ENCODE assay signal across 1 cellular context in the genomic region with DNA sequence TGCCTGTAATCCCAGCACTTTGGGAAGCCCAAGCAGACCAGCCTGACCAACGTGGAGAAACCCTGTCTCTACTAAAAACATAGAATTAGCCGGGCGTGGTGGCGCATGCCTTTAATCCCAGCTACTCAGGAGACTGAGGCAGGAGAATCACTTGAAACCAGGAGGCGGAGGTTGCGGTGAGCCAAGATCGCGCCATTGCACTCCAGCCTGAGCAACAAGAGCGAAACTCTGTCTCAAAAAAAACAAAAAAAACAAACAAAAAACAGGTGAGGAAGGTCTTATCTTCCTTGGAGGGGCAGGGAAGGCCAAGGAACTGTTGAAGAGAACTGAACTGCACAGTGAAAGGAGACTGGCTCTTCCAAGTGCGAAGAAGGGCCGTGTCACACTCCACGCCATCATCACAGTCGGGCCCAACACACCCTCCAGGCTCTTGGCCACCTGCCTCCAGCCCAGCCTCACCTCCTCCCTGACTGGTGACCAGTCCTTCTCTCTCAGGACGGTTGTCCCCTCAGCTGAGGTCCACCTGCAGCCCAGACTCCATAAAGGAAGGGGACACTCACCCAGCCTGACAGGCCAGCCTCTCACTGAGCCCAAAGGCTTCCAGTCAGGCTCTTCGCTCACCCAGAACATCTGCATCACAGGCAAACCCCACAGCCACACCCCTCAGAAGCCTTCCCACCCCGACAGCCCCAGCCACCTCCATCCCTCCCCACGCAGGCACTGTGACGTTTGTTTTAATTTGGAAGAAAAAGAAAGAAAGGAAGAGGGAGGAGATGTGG.
TF ChIP-seq lines count a peak whose summit lies in the region.

No MANE protein-coding gene starts in this region.

TF ChIP-seq in GM12878, 131 proteins besides CTCF, POLR2A, EP300 and RAD21 (continued from another document and continues in another):
- TF ChIP-seq, protein P1, sequence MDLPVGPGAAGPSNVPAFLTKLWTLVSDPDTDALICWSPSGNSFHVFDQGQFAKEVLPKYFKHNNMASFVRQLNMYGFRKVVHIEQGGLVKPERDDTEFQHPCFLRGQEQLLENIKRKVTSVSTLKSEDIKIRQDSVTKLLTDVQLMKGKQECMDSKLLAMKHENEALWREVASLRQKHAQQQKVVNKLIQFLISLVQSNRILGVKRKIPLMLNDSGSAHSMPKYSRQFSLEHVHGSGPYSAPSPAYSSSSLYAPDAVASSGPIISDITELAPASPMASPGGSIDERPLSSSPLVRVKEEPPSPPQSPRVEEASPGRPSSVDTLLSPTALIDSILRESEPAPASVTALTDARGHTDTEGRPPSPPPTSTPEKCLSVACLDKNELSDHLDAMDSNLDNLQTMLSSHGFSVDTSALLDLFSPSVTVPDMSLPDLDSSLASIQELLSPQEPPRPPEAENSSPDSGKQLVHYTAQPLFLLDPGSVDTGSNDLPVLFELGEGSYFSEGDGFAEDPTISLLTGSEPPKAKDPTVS (IDR thresholded peaks at IDR 0.05; ENCODE audit: low read depth, low read length) = no peak
- TF ChIP-seq TCF12 (IDR thresholded peaks at IDR 0.05; ENCODE audit: low read depth, low read length) (no peak), MEF2A (IDR thresholded peaks at IDR 0.05; ENCODE audit: insufficient read depth, low read depth, low read length) (no peak), KAT2A (conservative IDR thresholded peaks at IDR 0.05; ENCODE audit: control insufficient read depth, low read depth, low read length) (no peak), BCL11A (IDR thresholded peaks at IDR 0.05; ENCODE audit: low read depth, low read length) (no peak), CHD1 (IDR thresholded peaks at IDR 0.05; ENCODE audit: low read depth, low read length) (no peak), SIX5 (IDR thresholded peaks at IDR 0.05; ENCODE audit: low read depth, low read length, severe bottlenecking) (no peak), RB1 (IDR thresholded peaks at IDR 0.05; ENCODE audit: borderline replicate concordance) (no peak), SMC3 (IDR thresholded peaks at IDR 0.05; ENCODE audit: borderline replicate concordance, low read length) (no peak), ZBED1 (IDR thresholded peaks at IDR 0.05; ENCODE audit: borderline replicate concordance) (no peak), ZZZ3 (IDR thresholded peaks at IDR 0.05; ENCODE audit: control insufficient read depth, insufficient read length, low read depth) (no peak), SMAD5 (IDR thresholded peaks at IDR 0.05; ENCODE audit: low read depth) (no peak), KLF5 (IDR thresholded peaks at IDR 0.05; ENCODE audit: partially characterized antibody) (no peak), BACH1 (IDR thresholded peaks at IDR 0.05; ENCODE audit: borderline replicate concordance) (peak; percentile 40; the same call in 1 of the 2 replicates), POLR2AphosphoS5 (IDR thresholded peaks at IDR 0.05; ENCODE audit: low read length) (peak; percentile 73; the same call in 1 of the 2 replicates), NFIC (IDR thresholded peaks at IDR 0.05; ENCODE audit: low read depth, low read length) (no peak), SUPT20H (IDR thresholded peaks at IDR 0.05; ENCODE audit: borderline replicate concordance, control insufficient read depth, low read depth, low read length) (no peak), HDAC2 (IDR thresholded peaks at IDR 0.05) (no peak), POLR2AphosphoS2 (IDR thresholded peaks at IDR 0.05; ENCODE audit: low read depth, low read length) (peak; percentile 53; the same call in 1 of the 2 replicates), HDGF (IDR thresholded peaks at IDR 0.05) (peak; percentile 55; the same call in 1 of the 2 replicates), YBX1 (IDR thresholded peaks at IDR 0.05) (no peak), MTA3 (IDR thresholded peaks at IDR 0.05; ENCODE audit: borderline replicate concordance, low read length) (no peak), JUND (IDR thresholded peaks at IDR 0.05; ENCODE audit: low read depth, low read length) (no peak), NR2C2 (IDR thresholded peaks at IDR 0.05; ENCODE audit: borderline replicate concordance, control insufficient read depth, insufficient read length, low read depth) (no peak), IRF4 (IDR thresholded peaks at IDR 0.05; ENCODE audit: low read depth, low read length) (no peak), FOXK2 (IDR thresholded peaks at IDR 0.05) (no peak), IKZF2 (IDR thresholded peaks at IDR 0.05) (peak in 1 of 2 experiments; percentile 25; a peak in 1 of 4 replicates), JUNB (IDR thresholded peaks at IDR 0.05) (no peak), NBN (IDR thresholded peaks at IDR 0.05) (no peak; the same call in 1 of the 2 replicates), SP1 (IDR thresholded peaks at IDR 0.05; ENCODE audit: low read depth, low read length) (no peak), CBX5 (IDR thresholded peaks at IDR 0.05; ENCODE audit: low read depth) (no peak), TAF1 (IDR thresholded peaks at IDR 0.05; ENCODE audit: borderline replicate concordance, low read depth, low read length) (no peak), TBL1XR1 (IDR thresholded peaks at IDR 0.05; ENCODE audit: low read depth, low read length) (0 out of 2 replicates have a peak, but pooled peaks have one; percentile 38), SREBF1 (IDR thresholded peaks at IDR 0.05; ENCODE audit: low read length) (0 out of 2 replicates have a peak, but pooled peaks have one; percentile 20), FOXM1 (IDR thresholded peaks at IDR 0.05; ENCODE audit: low read depth, low read length) (no peak), STAT3 (IDR thresholded peaks at IDR 0.05; ENCODE audit: low read depth, low read length) (no peak), FOS (IDR thresholded peaks at IDR 0.05; ENCODE audit: borderline replicate concordance, extremely low read depth, insufficient read length) (no peak), RUNX3 (IDR thresholded peaks at IDR 0.05; ENCODE audit: low read length) (no peak), DPF2 (IDR thresholded peaks at IDR 0.05) (no peak; the same call in 1 of the 2 replicates), YY1 (IDR thresholded peaks at IDR 0.05; ENCODE audit: low read depth, low read length) (no peak)
- TF ChIP-seq, protein P2, sequence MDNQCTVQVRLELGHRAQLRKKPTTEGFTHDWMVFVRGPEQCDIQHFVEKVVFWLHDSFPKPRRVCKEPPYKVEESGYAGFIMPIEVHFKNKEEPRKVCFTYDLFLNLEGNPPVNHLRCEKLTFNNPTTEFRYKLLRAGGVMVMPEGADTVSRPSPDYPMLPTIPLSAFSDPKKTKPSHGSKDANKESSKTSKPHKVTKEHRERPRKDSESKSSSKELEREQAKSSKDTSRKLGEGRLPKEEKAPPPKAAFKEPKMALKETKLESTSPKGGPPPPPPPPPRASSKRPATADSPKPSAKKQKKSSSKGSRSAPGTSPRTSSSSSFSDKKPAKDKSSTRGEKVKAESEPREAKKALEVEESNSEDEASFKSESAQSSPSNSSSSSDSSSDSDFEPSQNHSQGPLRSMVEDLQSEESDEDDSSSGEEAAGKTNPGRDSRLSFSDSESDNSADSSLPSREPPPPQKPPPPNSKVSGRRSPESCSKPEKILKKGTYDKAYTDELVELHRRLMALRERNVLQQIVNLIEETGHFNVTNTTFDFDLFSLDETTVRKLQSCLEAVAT (IDR thresholded peaks at IDR 0.05) = peak; percentile 98
- TF ChIP-seq, protein P3, sequence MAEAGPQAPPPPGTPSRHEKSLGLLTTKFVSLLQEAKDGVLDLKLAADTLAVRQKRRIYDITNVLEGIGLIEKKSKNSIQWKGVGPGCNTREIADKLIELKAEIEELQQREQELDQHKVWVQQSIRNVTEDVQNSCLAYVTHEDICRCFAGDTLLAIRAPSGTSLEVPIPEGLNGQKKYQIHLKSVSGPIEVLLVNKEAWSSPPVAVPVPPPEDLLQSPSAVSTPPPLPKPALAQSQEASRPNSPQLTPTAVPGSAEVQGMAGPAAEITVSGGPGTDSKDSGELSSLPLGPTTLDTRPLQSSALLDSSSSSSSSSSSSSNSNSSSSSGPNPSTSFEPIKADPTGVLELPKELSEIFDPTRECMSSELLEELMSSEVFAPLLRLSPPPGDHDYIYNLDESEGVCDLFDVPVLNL (IDR thresholded peaks at IDR 0.05; ENCODE audit: low read depth, low read length) = no peak
- TF ChIP-seq, protein P4, sequence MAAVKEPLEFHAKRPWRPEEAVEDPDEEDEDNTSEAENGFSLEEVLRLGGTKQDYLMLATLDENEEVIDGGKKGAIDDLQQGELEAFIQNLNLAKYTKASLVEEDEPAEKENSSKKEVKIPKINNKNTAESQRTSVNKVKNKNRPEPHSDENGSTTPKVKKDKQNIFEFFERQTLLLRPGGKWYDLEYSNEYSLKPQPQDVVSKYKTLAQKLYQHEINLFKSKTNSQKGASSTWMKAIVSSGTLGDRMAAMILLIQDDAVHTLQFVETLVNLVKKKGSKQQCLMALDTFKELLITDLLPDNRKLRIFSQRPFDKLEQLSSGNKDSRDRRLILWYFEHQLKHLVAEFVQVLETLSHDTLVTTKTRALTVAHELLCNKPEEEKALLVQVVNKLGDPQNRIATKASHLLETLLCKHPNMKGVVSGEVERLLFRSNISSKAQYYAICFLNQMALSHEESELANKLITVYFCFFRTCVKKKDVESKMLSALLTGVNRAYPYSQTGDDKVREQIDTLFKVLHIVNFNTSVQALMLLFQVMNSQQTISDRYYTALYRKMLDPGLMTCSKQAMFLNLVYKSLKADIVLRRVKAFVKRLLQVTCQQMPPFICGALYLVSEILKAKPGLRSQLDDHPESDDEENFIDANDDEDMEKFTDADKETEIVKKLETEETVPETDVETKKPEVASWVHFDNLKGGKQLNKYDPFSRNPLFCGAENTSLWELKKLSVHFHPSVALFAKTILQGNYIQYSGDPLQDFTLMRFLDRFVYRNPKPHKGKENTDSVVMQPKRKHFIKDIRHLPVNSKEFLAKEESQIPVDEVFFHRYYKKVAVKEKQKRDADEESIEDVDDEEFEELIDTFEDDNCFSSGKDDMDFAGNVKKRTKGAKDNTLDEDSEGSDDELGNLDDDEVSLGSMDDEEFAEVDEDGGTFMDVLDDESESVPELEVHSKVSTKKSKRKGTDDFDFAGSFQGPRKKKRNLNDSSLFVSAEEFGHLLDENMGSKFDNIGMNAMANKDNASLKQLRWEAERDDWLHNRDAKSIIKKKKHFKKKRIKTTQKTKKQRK (IDR thresholded peaks at IDR 0.05; ENCODE audit: low read depth, low read length) = no peak
- TF ChIP-seq, protein P5, sequence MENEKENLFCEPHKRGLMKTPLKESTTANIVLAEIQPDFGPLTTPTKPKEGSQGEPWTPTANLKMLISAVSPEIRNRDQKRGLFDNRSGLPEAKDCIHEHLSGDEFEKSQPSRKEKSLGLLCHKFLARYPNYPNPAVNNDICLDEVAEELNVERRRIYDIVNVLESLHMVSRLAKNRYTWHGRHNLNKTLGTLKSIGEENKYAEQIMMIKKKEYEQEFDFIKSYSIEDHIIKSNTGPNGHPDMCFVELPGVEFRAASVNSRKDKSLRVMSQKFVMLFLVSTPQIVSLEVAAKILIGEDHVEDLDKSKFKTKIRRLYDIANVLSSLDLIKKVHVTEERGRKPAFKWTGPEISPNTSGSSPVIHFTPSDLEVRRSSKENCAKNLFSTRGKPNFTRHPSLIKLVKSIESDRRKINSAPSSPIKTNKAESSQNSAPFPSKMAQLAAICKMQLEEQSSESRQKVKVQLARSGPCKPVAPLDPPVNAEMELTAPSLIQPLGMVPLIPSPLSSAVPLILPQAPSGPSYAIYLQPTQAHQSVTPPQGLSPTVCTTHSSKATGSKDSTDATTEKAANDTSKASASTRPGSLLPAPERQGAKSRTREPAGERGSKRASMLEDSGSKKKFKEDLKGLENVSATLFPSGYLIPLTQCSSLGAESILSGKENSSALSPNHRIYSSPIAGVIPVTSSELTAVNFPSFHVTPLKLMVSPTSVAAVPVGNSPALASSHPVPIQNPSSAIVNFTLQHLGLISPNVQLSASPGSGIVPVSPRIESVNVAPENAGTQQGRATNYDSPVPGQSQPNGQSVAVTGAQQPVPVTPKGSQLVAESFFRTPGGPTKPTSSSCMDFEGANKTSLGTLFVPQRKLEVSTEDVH (IDR thresholded peaks at IDR 0.05; ENCODE audit: low read depth, partially characterized antibody) = no peak
- TF ChIP-seq, protein P6, sequence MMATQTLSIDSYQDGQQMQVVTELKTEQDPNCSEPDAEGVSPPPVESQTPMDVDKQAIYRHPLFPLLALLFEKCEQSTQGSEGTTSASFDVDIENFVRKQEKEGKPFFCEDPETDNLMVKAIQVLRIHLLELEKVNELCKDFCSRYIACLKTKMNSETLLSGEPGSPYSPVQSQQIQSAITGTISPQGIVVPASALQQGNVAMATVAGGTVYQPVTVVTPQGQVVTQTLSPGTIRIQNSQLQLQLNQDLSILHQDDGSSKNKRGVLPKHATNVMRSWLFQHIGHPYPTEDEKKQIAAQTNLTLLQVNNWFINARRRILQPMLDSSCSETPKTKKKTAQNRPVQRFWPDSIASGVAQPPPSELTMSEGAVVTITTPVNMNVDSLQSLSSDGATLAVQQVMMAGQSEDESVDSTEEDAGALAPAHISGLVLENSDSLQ (IDR thresholded peaks at IDR 0.05) = no peak
- TF ChIP-seq, protein P7, sequence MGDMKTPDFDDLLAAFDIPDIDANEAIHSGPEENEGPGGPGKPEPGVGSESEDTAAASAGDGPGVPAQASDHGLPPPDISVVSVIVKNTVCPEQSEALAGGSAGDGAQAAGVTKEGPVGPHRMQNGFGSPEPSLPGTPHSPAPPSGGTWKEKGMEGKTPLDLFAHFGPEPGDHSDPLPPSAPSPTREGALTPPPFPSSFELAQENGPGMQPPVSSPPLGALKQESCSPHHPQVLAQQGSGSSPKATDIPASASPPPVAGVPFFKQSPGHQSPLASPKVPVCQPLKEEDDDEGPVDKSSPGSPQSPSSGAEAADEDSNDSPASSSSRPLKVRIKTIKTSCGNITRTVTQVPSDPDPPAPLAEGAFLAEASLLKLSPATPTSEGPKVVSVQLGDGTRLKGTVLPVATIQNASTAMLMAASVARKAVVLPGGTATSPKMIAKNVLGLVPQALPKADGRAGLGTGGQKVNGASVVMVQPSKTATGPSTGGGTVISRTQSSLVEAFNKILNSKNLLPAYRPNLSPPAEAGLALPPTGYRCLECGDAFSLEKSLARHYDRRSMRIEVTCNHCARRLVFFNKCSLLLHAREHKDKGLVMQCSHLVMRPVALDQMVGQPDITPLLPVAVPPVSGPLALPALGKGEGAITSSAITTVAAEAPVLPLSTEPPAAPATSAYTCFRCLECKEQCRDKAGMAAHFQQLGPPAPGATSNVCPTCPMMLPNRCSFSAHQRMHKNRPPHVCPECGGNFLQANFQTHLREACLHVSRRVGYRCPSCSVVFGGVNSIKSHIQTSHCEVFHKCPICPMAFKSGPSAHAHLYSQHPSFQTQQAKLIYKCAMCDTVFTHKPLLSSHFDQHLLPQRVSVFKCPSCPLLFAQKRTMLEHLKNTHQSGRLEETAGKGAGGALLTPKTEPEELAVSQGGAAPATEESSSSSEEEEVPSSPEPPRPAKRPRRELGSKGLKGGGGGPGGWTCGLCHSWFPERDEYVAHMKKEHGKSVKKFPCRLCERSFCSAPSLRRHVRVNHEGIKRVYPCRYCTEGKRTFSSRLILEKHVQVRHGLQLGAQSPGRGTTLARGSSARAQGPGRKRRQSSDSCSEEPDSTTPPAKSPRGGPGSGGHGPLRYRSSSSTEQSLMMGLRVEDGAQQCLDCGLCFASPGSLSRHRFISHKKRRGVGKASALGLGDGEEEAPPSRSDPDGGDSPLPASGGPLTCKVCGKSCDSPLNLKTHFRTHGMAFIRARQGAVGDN (IDR thresholded peaks at IDR 0.05) = peak; percentile 23; the same call in 1 of the 2 replicates
- TF ChIP-seq, protein P8, sequence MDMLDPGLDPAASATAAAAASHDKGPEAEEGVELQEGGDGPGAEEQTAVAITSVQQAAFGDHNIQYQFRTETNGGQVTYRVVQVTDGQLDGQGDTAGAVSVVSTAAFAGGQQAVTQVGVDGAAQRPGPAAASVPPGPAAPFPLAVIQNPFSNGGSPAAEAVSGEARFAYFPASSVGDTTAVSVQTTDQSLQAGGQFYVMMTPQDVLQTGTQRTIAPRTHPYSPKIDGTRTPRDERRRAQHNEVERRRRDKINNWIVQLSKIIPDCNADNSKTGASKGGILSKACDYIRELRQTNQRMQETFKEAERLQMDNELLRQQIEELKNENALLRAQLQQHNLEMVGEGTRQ (IDR thresholded peaks at IDR 0.05; ENCODE audit: borderline replicate concordance, low read depth, low read length) = no peak
